In the genomic region with DNA sequence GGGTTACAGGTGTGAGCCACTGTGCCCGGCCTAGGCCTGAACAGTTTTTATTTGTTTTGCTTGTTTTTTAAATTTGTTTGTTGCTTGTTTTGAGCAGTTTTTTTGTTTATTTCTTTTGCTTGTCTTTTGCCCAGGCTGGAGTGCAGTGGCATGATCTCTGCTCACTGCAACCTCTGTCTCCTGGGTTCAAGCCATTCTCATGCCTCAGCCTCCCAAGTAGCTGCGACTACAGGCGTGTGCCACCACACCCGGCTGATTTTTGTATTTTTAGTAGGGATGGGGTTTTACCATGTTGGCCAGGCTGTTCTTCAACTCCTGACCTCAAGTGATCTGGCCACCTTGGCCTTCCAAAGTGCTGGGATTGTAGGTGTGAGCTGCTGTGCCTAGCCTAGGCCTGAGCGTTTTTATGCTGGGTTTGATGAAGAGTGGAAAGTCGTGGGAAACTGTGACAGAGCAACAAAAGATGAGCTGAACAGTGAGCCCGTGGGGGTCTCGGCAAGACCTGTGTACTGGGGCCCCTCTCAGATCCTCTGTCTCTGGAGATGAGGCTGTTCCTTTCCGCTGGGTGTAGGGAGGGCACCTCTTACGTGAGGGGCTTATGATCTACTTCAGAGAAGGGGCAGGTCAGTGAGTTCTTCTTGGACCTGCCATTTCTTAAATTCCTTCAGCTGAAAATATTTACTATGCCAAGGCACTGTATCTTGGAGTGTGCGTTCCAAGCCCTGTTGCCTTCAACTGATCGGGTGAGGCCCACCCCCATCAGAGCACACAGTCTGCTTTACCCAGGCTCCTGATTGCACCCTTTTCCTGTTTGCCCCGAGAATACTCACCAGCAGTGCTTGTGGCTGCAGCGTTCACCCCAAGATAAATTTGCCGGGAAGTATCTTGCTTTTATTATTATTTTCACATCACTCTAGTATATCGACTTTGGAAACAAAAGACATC, we compare ENCODE assay signal across 1 cellular context.
TF ChIP-seq lines count a peak whose summit lies in the region.

No MANE protein-coding gene starts in this region.

TF ChIP-seq in IMR-90, 13 proteins besides CTCF, POLR2A, EP300 and RAD21 (continued from another document):
- TF ChIP-seq BHLHE40 (IDR thresholded peaks at IDR 0.05; ENCODE audit: low read depth, low read length) (no peak), MXI1 (IDR thresholded peaks at IDR 0.05; ENCODE audit: borderline replicate concordance, low read depth, low read length) (no peak), CEBPB (IDR thresholded peaks at IDR 0.05; ENCODE audit: low read depth, low read length) (no peak)
- TF ChIP-seq, protein P1, sequence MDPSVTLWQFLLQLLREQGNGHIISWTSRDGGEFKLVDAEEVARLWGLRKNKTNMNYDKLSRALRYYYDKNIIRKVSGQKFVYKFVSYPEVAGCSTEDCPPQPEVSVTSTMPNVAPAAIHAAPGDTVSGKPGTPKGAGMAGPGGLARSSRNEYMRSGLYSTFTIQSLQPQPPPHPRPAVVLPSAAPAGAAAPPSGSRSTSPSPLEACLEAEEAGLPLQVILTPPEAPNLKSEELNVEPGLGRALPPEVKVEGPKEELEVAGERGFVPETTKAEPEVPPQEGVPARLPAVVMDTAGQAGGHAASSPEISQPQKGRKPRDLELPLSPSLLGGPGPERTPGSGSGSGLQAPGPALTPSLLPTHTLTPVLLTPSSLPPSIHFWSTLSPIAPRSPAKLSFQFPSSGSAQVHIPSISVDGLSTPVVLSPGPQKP (IDR thresholded peaks at IDR 0.05; ENCODE audit: borderline replicate concordance, low read depth, low read length): no peak
